In the genomic region with DNA sequence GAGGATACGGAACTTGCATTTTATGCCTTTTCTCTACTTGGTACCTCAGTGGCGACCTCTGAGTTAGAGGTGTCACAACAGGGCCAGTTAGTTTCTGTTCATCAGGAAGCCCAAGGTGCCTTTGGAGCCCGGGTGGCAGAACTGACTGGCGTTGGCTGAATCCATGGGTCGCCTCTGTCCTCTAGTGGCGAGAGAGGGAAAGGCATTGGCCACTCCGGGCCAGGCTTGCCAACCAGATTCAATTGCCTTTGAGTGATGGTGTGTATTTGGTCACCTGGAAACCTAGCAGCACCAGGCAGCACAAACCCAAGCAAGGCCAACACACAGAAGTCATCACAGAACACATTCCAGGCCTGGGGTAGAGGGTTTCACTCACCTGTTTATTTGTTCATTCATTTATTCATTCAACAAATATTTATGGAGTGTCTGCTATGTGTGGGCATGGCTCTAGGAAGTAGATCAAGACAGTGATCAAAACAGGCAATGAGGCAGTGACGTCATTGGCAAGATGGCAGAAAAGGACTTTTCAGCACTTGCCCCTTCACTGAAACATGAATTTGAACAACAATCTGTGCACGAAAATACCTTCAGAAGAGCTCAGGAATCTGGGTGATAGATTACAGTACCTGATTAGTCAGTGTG, we compare ENCODE assay signal across 8 cellular contexts. TPM values are rescaled to one million over a fixed set of nuclear protein-coding genes. Genes with fewer than 3 reads are reported as not detected.
DNase-seq lines count a peak whose midpoint lies in the region; ATAC-seq, FAIRE-seq and TF ChIP-seq lines count a peak whose summit lies in the region.

No MANE protein-coding gene starts in this region.

- CTCF ChIA-PET in H1 (lab: Charles Lee; ENCODE audit: partially characterized antibody): interaction anchor here (0.8 to 3.6 kb wide), 10 partner anchors 10 to 179 kb away, joined by 3 to 76 read pairs (median 3); no protein-coding TSS in a partner anchor

- H2BK120ac ChIP-seq in H1 (replicated peaks; ENCODE audit: low read depth, low read length): no peak overlapping the region

- H4K91ac ChIP-seq in H1 (replicated peaks; ENCODE audit: insufficient read length, low read length): no peak overlapping the region

- H2BK12ac ChIP-seq in H1 (ENCODE audit: low read depth, low read length): no peak overlapping the region

- in situ Hi-C loops in GM23248 (cut with MboI): no loop called here

- DNase-seq in COR-L47 (lab: John Stamatoyannopoulos, UW) (peak; percentile 39), GM23248 (peak; percentile 81), NCI-H1694 (lab: John Stamatoyannopoulos, UW) (peak; percentile 80), UCSD-AML1 (lab: John Stamatoyannopoulos, UW; ENCODE audit: unreplicated experiment) (peak; percentile 50), H1 (ENCODE audit: low read depth in 1 of 2, low spot score in 2 of 2) (peak; percentile 54 to 85), lung (ENCODE audit: low spot score) (peak; percentile 55)
- peak; percentile 68 for DNase-seq in stimulated activated CD8-positive, alpha-beta memory T cell treated with anti-CD3 and anti-CD28 coated beads, Interleukin-4, amount 100 ng/mL, for 48 hours

- H2BK15ac ChIP-seq in H1 (ENCODE audit: low read length): no peak overlapping the region

- no peak overlapping the region for H3K18ac ChIP-seq in H1 (ENCODE audit: extremely low read depth, low read length)

- H3K79me1 ChIP-seq in H1 (ENCODE audit: low read depth, low read length): no peaks in the 10 kb centered on the region

- H3K4ac ChIP-seq in H1 (replicated peaks; ENCODE audit: insufficient read length, low read depth, low read length): no peak overlapping the region

- H3F3A ChIP-seq in GM23248 (ENCODE audit: insufficient read depth): 0 out of 2 replicates have a peak, but pooled peaks cover 4% of the 10 kb centered on the region

- no peak overlapping the region for H3K56ac ChIP-seq in H1 (replicated peaks; ENCODE audit: insufficient read length, low read depth, low read length)

- H3K4me3 ChIP-seq in GM23248 (no peak overlapping the region), H1 (ENCODE audit: extremely low read depth in 1 of 4, insufficient read depth in 2 of 4, low read depth in 3 of 4, low read length in 4 of 4) (no peak overlapping the region), lung (no peak overlapping the region)

- H3K4me2 ChIP-seq in GM23248 (ENCODE audit: unreplicated experiment) (no peak overlapping the region), H1 (ENCODE audit: insufficient read depth in 1 of 2, low read depth in 2 of 2, low read length in 2 of 2) (no peak overlapping the region)

- TF ChIP-seq POLR2A in H1 (IDR thresholded peaks at IDR 0.05; ENCODE audit: control extremely low read depth in 1 of 2, low read depth in 2 of 2, low read length in 2 of 2): no peak

- WGBS in GM23248 (ENCODE audit: low coverage in 1 of 2, low lambda C conversion rate in 2 of 2, missing lambda C conversion rate in 2 of 2), 2 experiments: 15 to 23% methylated on average over 9 of the region's 9 CpGs
- 26% methylated on average over 9 of the region's 9 CpGs; no CpG with 5 or more reads in 1 of the 2 experiments for WGBS in H1 (ENCODE audit: extremely low coverage in 1 of 2, insufficient coverage in 1 of 2, insufficient read length in 1 of 2, insufficient replicate concordance in 2 of 2, low coverage in 1 of 2, low lambda C conversion rate in 2 of 2, missing lambda C conversion rate in 1 of 2), 2 experiments
- 24 to 26% methylated on average over 9 of the region's 9 CpGs for whole genome bisulfite sequencing in lung, 2 donors

- TF ChIP-seq CTCF in H1 (IDR thresholded peaks at IDR 0.05; ENCODE audit: control extremely low read depth in 1 of 3, insufficient read depth in 1 of 3, low read depth in 1 of 3, low read length in 3 of 3): peak; percentile 99
- TF ChIP-seq CTCF in lung (IDR thresholded peaks at IDR 0.05; ENCODE audit: control extremely low read depth, extremely low read depth): peak; percentile 68

- no peaks in the 10 kb centered on the region for H3K9me2 ChIP-seq in GM23248 (ENCODE audit: insufficient read depth)

- H3K23me2 ChIP-seq in H1 (ENCODE audit: low read depth, low read length): no peaks in the 10 kb centered on the region

- TF ChIP-seq RAD21 in H1 (IDR thresholded peaks at IDR 0.05 in 1 of 2, conservative IDR thresholded peaks at IDR 0.05 in 1 of 2; ENCODE audit: low read depth in 2 of 2, low read length in 2 of 2): peak; percentile 100

- peak; percentile 75 for ATAC-seq in lung (ENCODE audit: insufficient read depth, low FRiP score)
- ATAC-seq in GM18858 (IDR thresholded peaks at IDR 0.05; ENCODE audit: unreplicated experiment): no peak

- POLR2A ChIA-PET in H1 (lab: Charles Lee; ENCODE audit: partially characterized antibody): no interaction called here

- H3K9me3 ChIP-seq in GM23248 (ENCODE audit: low read depth): no peaks in the 10 kb centered on the region
- no peaks in the 10 kb centered on the region for H3K9me3 ChIP-seq in H1 (ENCODE audit: insufficient read depth in 2 of 2, low read depth in 1 of 2, low read length in 1 of 2)
- H3K9me3 ChIP-seq in lung (ENCODE audit: control insufficient read depth in 2 of 2, insufficient read depth in 1 of 2, low read length in 1 of 2): no peaks in the 10 kb centered on the region

- no peak overlapping the region for H4K8ac ChIP-seq in H1 (ENCODE audit: extremely low read depth, insufficient read depth, low read length)

- H2AFZ ChIP-seq in GM23248 (no peak overlapping the region), H1 (ENCODE audit: low read length) (no peak overlapping the region)

- H3K36me3 ChIP-seq in GM23248 (ENCODE audit: low read depth) (no peaks in the 10 kb centered on the region), H1 (ENCODE audit: control insufficient read depth in 2 of 4, insufficient read depth in 4 of 4, low read length in 3 of 4) (no peaks in the 10 kb centered on the region), lung (ENCODE audit: control insufficient read depth in 2 of 2, insufficient read depth in 2 of 2, low read length in 2 of 2) (no peaks in the 10 kb centered on the region)

- H3K79me2 ChIP-seq in GM23248 (ENCODE audit: insufficient read depth) (no peaks in the 10 kb centered on the region), H1 (ENCODE audit: control insufficient read depth in 1 of 2, insufficient read depth in 2 of 2, low read length in 2 of 2) (no peaks in the 10 kb centered on the region)

- H3K27ac ChIP-seq in GM23248: no peak overlapping the region
- H3K27ac ChIP-seq in H1 (ENCODE audit: low read depth, low read length): no peak overlapping the region
- no peak overlapping the region for H3K27ac ChIP-seq in lung (ENCODE audit: low read depth in 1 of 2, low read length in 1 of 2)

- no peak overlapping the region for H2AK5ac ChIP-seq in H1 (ENCODE audit: low read depth, low read length)

- H2BK20ac ChIP-seq in H1 (ENCODE audit: low read length): 0 out of 2 replicates have a peak overlapping the region, but pooled peaks have one; percentile 37

- no peak overlapping the region for H4K5ac ChIP-seq in H1 (ENCODE audit: insufficient read length, low read depth, low read length)

- H4K20me1 ChIP-seq in GM23248 (ENCODE audit: insufficient read depth): no peaks in the 10 kb centered on the region
- no peaks in the 10 kb centered on the region for H4K20me1 ChIP-seq in H1 (replicated peaks in 1 of 2; ENCODE audit: control insufficient read depth in 1 of 2, insufficient read depth in 2 of 2, low read length in 2 of 2)

- no peak overlapping the region for H2BK5ac ChIP-seq in H1 (ENCODE audit: low read depth, low read length)

- H3K4me1 ChIP-seq in GM23248 (ENCODE audit: insufficient read depth) (peaks cover 4% of the 10 kb centered on the region), H1 (replicated peaks in 1 of 4; ENCODE audit: control insufficient read depth in 3 of 4, insufficient read depth in 4 of 4, low read length in 3 of 4) (peaks cover 0 to 7% (median 0%) of the 10 kb centered on the region in 4 experiments; a peak in 1 of 7 replicates), lung (ENCODE audit: control insufficient read depth in 2 of 2, insufficient read depth in 2 of 2, low read length in 2 of 2) (no peaks in the 10 kb centered on the region)

- H3K9ac ChIP-seq in GM23248: no peak overlapping the region
- no peak overlapping the region for H3K9ac ChIP-seq in H1 (replicated peaks in 1 of 4; ENCODE audit: extremely low read depth in 1 of 4, low read depth in 3 of 4, low read length in 3 of 4)

- H3K27me3 ChIP-seq in GM23248 (replicated peaks; ENCODE audit: insufficient read depth): peaks cover 4% of the 10 kb centered on the region; the same call in 1 of the 2 replicates
- no peaks in the 10 kb centered on the region for H3K27me3 ChIP-seq in H1 (replicated peaks in 1 of 4; ENCODE audit: control insufficient read depth in 3 of 4, extremely low read depth in 1 of 4, insufficient read depth in 3 of 4, low read length in 3 of 4)
- H3K27me3 ChIP-seq in lung (ENCODE audit: control insufficient read depth, insufficient read depth): peaks cover 4% of the 10 kb centered on the region

- no peak for TF ChIP-seq EP300 in H1 (IDR thresholded peaks at IDR 0.05; ENCODE audit: borderline replicate concordance in 1 of 2, low read depth in 2 of 2, low read length in 2 of 2)

- peak; percentile 88 for FAIRE-seq in H1 (lab: Jason Lieb, UNC)

- H3K14ac ChIP-seq in H1 (ENCODE audit: insufficient read length): no peak overlapping the region

- H3K23ac ChIP-seq in H1 (ENCODE audit: insufficient read length): no peak overlapping the region

TF ChIP-seq in H1, 55 proteins besides CTCF, POLR2A, EP300 and RAD21:
- no peak for TF ChIP-seq CBX8 (IDR thresholded peaks at IDR 0.05; ENCODE audit: borderline replicate concordance, low read depth, low read length)
- peak; percentile 33; the same call in 1 of the 2 replicates for TF ChIP-seq JUND (IDR thresholded peaks at IDR 0.05; ENCODE audit: low read length)
- 0 out of 4 replicates have a peak, but pooled peaks of 1 of the 2 experiments have one; percentile 19 for TF ChIP-seq SIN3A (conservative IDR thresholded peaks at IDR 0.05 in 1 of 2, IDR thresholded peaks at IDR 0.05 in 1 of 2; ENCODE audit: low read depth in 1 of 2, low read length in 2 of 2)

RNA-seq across cellular contexts. Expression of gene KCNA5, which starts 40.5 kb away (rescaled TPM):
- not detected in 2 replicates for total RNA-seq in GM23248 (2014; rRNA removed; shearing (Covaris generic))
- polyA plus RNA-seq in GM23248 (2016; fragmentation: Nextera tagmentation; extraction: Ambion mirVana) (not detected in 2 replicates), H1 (2011; rRNA removed) (0.29 and 0.31 TPM in 2 replicates), lung (1 to 10 TPM in 1 of 2 donors, under 1 TPM in 1; 0.46 to 1.2 TPM)
- 0.11 and 0.20 TPM in 2 replicates for total RNA-seq in H1 (2021; fragmentation: NEBNext Ultra II Directional; extraction: Animal tissue kit (Norgen Biotek cat#: 25700))
- polyA plus RNA-seq in H1 (2011; cell fraction: cytosol; rRNA removed): 0.32 TPM
- 0.40 TPM for polyA plus RNA-seq in H1 (2011; cell fraction: nucleus; rRNA removed)
- 0.13 to 0.21 TPM (median 0.17 TPM) in 3 of 4 replicates, not detected in the other for polyA plus RNA-seq in H1 (2012, experiment 1 of 2)
- 0.13 TPM for polyA plus RNA-seq in H1 (2012, experiment 2 of 2)
- polyA plus RNA-seq in H1 (2013, experiment 1 of 2): 0.08 TPM
- polyA plus RNA-seq in H1 (2013, experiment 2 of 2): 0.09 TPM
- 0.29 and 0.38 TPM in 2 replicates for polyA minus RNA-seq in H1 (2011; rRNA and poly(A)+ RNA removed)
- polyA minus RNA-seq in H1 (2011; cell fraction: cytosol; rRNA and poly(A)+ RNA removed): not detected
- polyA minus RNA-seq in H1 (2011; cell fraction: nucleus; rRNA and poly(A)+ RNA removed): 0.40 TPM
- total RNA-seq in lung: 1 to 10 TPM; 3.7 to 3.8 TPM
